Comparison of ENCODE assay signal across 34 cellular contexts in genomic region chr4:70059149-70059548, GRCh38. TPM values are rescaled to one million over a fixed set of nuclear protein-coding genes. Genes with fewer than 3 reads are reported as not detected.
"Had no signal": no experiment of that assay in that cellular context is flagged by ENCODE, and none has a peak within 500 bp of the region (broad histone marks: within the 10 kb centered on the region; RNA-seq: fewer than 3 reads in every experiment).

No MANE protein-coding gene starts in this region.

- H3K27me3 Mint-ChIP-seq: memory B cell; naive thymus-derived CD4-positive, alpha-beta T cell; natural killer cell treated with Interleukin-12 subunit alpha and Interleukin-12 subunit beta and Interleukin-15 and Interleukin-18, amount 100 ng/mL, for 72 hours; stimulated activated naive CD8-positive, alpha-beta T cell treated with anti-CD3 and anti-CD28 coated beads, Interleukin-15, Interleukin-2, amounts not matched to agents 100 ng/mL and 50 ng/mL, for 24 hours; type B pancreatic cell had no signal

- H3K4me3 ChIP-seq: heart left ventricle, left ventricle myocardium inferior, lung, mucosa of descending colon, pancreas, sigmoid colon, spleen, tibial nerve, uterus had no signal

- H3K27ac ChIP-seq: heart left ventricle, left ventricle myocardium inferior, pancreas, sigmoid colon, spleen, tibial nerve, uterus had no signal

- H3K9me3 ChIP-seq: pancreas, sigmoid colon, uterus had no signal

- H3K4me1 Mint-ChIP-seq: memory B cell; naive thymus-derived CD4-positive, alpha-beta T cell; neural crest cell; stimulated activated effector memory CD8-positive, alpha-beta T cell treated with anti-CD3 and anti-CD28 coated beads, Interleukin-12 subunit alpha, Interleukin-12 subunit beta, amount 100 ng/mL, for 72 hours had no signal

- H3K9me3 Mint-ChIP-seq: neural crest cell had no signal

- H3K36me3 Mint-ChIP-seq: memory B cell; naive thymus-derived CD4-positive, alpha-beta T cell; natural killer cell treated with Interleukin-12 subunit alpha and Interleukin-12 subunit beta and Interleukin-15 and Interleukin-18, amount 100 ng/mL, for 72 hours; stimulated activated effector memory CD8-positive, alpha-beta T cell treated with anti-CD3 and anti-CD28 coated beads, Interleukin-12 subunit alpha, Interleukin-12 subunit beta, amount 100 ng/mL, for 72 hours; type B pancreatic cell had no signal

- H3K4me3 Mint-ChIP-seq: memory B cell; naive thymus-derived CD4-positive, alpha-beta T cell; natural killer cell treated with Interleukin-12 subunit alpha and Interleukin-12 subunit beta and Interleukin-15 and Interleukin-18, amount 100 ng/mL, for 72 hours; neural crest cell; stimulated activated effector memory CD8-positive, alpha-beta T cell treated with anti-CD3 and anti-CD28 coated beads, Interleukin-12 subunit alpha, Interleukin-12 subunit beta, amount 100 ng/mL, for 72 hours; stimulated activated naive CD8-positive, alpha-beta T cell treated with anti-CD3 and anti-CD28 coated beads, Interleukin-15, Interleukin-2, amounts not matched to agents 100 ng/mL and 50 ng/mL, for 24 hours; type B pancreatic cell had no signal

- H3K4me1 ChIP-seq: heart left ventricle, left ventricle myocardium inferior, pancreas, sigmoid colon, spleen, tibial nerve, uterus had no signal

- DNase-seq: heart left ventricle; islet precursor cell; left ventricle myocardium inferior; midbrain; mucosa of descending colon; naive thymus-derived CD4-positive, alpha-beta T cell; nucleus accumbens; pancreas; posterior cingulate gyrus; right cardiac atrium; sigmoid colon; small intestine; spleen; stimulated activated CD4-positive, alpha-beta T cell treated with anti-CD3 and anti-CD28 coated beads, Interleukin-4, amount 100 ng/mL, for 24 hours; stimulated activated naive CD4-positive, alpha-beta T cell; uterus had no signal

- H3K36me3 ChIP-seq: heart left ventricle, left ventricle myocardium inferior, pancreas, sigmoid colon, spleen, tibial nerve, uterus had no signal

- H3K27ac Mint-ChIP-seq: memory B cell; naive thymus-derived CD4-positive, alpha-beta T cell; natural killer cell treated with Interleukin-12 subunit alpha and Interleukin-12 subunit beta and Interleukin-15 and Interleukin-18, amount 100 ng/mL, for 72 hours; stimulated activated effector memory CD8-positive, alpha-beta T cell treated with anti-CD3 and anti-CD28 coated beads, Interleukin-12 subunit alpha, Interleukin-12 subunit beta, amount 100 ng/mL, for 72 hours; stimulated activated naive CD8-positive, alpha-beta T cell treated with anti-CD3 and anti-CD28 coated beads, Interleukin-15, Interleukin-2, amounts not matched to agents 100 ng/mL and 50 ng/mL, for 24 hours; type B pancreatic cell had no signal

- H3K27me3 ChIP-seq: heart left ventricle, pancreas, sigmoid colon, spleen, tibial nerve, uterus had no signal

RNA-seq across cellular contexts. Expression of gene HTN1, which starts 8.9 kb away (rescaled TPM):
- total RNA-seq: heart left ventricle; kidney epithelial cell; left ventricle myocardium inferior; lower leg skin; lung; mesenteric fat pad; mucosa of descending colon; myocyte; naive thymus-derived CD4-positive, alpha-beta T cell; natural killer cell treated with Interleukin-12 subunit alpha and Interleukin-12 subunit beta and Interleukin-15 and Interleukin-18, amount 100 ng/mL, for 72 hours; neural crest cell; osteoblast; pancreas; pulmonary artery endothelial cell; renal cortical epithelial cell; right cardiac atrium; sigmoid colon; spleen; subcutaneous adipose tissue; temporal lobe; tibial nerve; ureter; uterus had no signal

RNA-seq across cellular contexts. Expression of gene HTN3, which starts 30.9 kb away (rescaled TPM):
- total RNA-seq: heart left ventricle; kidney epithelial cell; left ventricle myocardium inferior; lower leg skin; lung; mesenteric fat pad; mucosa of descending colon; myocyte; naive thymus-derived CD4-positive, alpha-beta T cell; natural killer cell treated with Interleukin-12 subunit alpha and Interleukin-12 subunit beta and Interleukin-15 and Interleukin-18, amount 100 ng/mL, for 72 hours; neural crest cell; osteoblast; pancreas; pulmonary artery endothelial cell; renal cortical epithelial cell; right cardiac atrium; sigmoid colon; spleen; subcutaneous adipose tissue; temporal lobe; tibial nerve; ureter; uterus had no signal
